In the genomic region with DNA sequence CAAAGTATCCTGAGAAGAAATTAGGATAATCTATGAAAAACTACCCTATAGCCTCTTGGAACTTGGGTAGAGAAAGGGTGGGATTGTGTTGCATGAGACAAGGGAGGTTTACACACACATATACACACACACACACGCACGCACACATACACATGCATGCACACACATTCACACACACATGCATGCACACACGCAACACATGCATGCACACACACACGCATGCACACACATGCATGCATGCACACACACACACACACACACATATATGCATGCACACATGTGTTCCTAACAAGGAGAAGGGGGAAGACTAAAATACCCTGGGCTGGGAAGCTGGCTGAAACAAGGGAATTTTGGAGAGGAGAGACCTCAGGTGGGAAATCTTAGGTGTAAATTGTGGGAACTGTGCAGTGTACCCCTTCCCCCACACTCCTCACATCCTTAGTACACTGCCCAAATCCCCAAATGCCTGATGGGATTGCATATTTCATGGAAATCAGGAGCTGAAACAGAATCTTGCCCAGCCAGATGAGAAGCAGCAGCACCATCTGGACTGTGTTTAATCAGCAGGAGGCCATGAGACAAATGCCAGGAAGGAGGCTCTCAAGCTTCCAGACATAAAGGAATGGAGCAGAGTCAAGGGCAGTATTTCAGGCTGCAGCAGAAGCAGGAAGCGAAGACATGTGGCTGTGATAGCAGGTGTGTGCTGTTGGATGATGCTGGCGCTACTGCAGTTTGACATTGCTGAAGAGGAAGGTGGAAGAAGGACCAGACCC, we compare ENCODE assay signal across 12 cellular contexts. TPM values are rescaled to one million over a fixed set of nuclear protein-coding genes. Genes with fewer than 3 reads are reported as not detected.
A peak's percentile ranks its signal among the peaks of the same experiment; 100 is the strongest.
DNase-seq lines count a peak whose midpoint lies in the region; ATAC-seq and TF ChIP-seq lines count a peak whose summit lies in the region.
"Had no signal": no experiment of that assay in that cellular context is flagged by ENCODE, and none has a peak within 500 bp of the region (broad histone marks: within the 10 kb centered on the region; RNA-seq: fewer than 3 reads in every experiment).

No MANE protein-coding gene starts in this region.

- no peaks in the 10 kb centered on the region for H3K9me3 ChIP-seq in lower lobe of right lung
- no peaks in the 10 kb centered on the region for H3K9me3 ChIP-seq in naive thymus-derived CD4-positive, alpha-beta T cell (ENCODE audit: control insufficient read depth in 2 of 3, low read length in 3 of 3)

- no peak overlapping the region for H3K4me3 Mint-ChIP-seq in naive thymus-derived CD4-positive, alpha-beta T cell
- no peak overlapping the region for H3K4me3 Mint-ChIP-seq in activated CD8-positive, alpha-beta T cell treated with anti-CD3 and anti-CD28 coated beads, Interleukin-2, amount 10 ng/mL, durations not matched to agents 7 days and 5 days

- H3K36me3 ChIP-seq in lower lobe of right lung: no peaks in the 10 kb centered on the region
- no peaks in the 10 kb centered on the region for H3K36me3 ChIP-seq in naive thymus-derived CD4-positive, alpha-beta T cell (ENCODE audit: control insufficient read depth in 2 of 3, insufficient read depth in 3 of 3, low read length in 3 of 3)

- H3K4me3 ChIP-seq in lower lobe of right lung: no peak overlapping the region
- no peak overlapping the region for H3K4me3 ChIP-seq in naive thymus-derived CD4-positive, alpha-beta T cell (ENCODE audit: low read length)

- H3K4me1 ChIP-seq in lower lobe of right lung: no peaks in the 10 kb centered on the region
- H3K4me1 ChIP-seq in naive thymus-derived CD4-positive, alpha-beta T cell (ENCODE audit: control insufficient read depth in 2 of 2, insufficient read depth in 2 of 2, low read length in 2 of 2): no peaks in the 10 kb centered on the region

- CTCF ChIA-PET in naive thymus-derived CD4-positive, alpha-beta T cell (lab: Charles Lee): no interaction called here
- CTCF ChIA-PET in activated CD8-positive, alpha-beta T cell treated with anti-CD3 and anti-CD28 coated beads, Interleukin-2, amount 10 ng/mL, durations not matched to agents 7 days and 5 days (lab: Charles Lee): no interaction called here

- no peak overlapping the region for H3K27ac Mint-ChIP-seq in naive thymus-derived CD4-positive, alpha-beta T cell
- H3K27ac Mint-ChIP-seq in activated CD8-positive, alpha-beta T cell treated with anti-CD3 and anti-CD28 coated beads, Interleukin-2, amount 10 ng/mL, durations not matched to agents 7 days and 5 days: no peak overlapping the region

- peaks cover 0 to 4% (median 0%) of the 10 kb centered on the region in 5 donors for H3K27me3 Mint-ChIP-seq in naive thymus-derived CD4-positive, alpha-beta T cell
- no peaks in the 10 kb centered on the region for H3K27me3 Mint-ChIP-seq in activated CD8-positive, alpha-beta T cell treated with anti-CD3 and anti-CD28 coated beads, Interleukin-2, amount 10 ng/mL, durations not matched to agents 7 days and 5 days (ENCODE audit: low read depth)

- DNase-seq in AG20443 (ENCODE audit: low spot score): peak; percentile 63
- DNase-seq in NCI-H1417 treated with DMSO at 0.1 percent for 48 hours (lab: John Stamatoyannopoulos, UW): peak; percentile 54
- DNase-seq in NCI-H748 treated with DMSO at 0.1 percent for 48 hours (lab: John Stamatoyannopoulos, UW): peak; percentile 47
- peak; percentile 79 for DNase-seq in fibroblast of peridontal ligament (ENCODE audit: extremely low read depth)
- no peak for DNase-seq in GM20000 (ENCODE audit: low spot score)
- no peak for DNase-seq in lower lobe of right lung
- no peak for DNase-seq in naive thymus-derived CD4-positive, alpha-beta T cell
- no peak for DNase-seq in activated CD8-positive, alpha-beta T cell treated with anti-CD3 and anti-CD28 coated beads, Interleukin-2, amount 10 ng/mL, durations not matched to agents 7 days and 5 days
- DNase-seq: activated naive CD4-positive, alpha-beta T cell; AML-193; cerebellar nuclear complex had no signal

- intact Hi-C loops in lower lobe of right lung (cut with DNase I): no loop called here
- intact Hi-C loops in naive thymus-derived CD4-positive, alpha-beta T cell (cut with micrococcal nuclease): no loop called here

- TF ChIP-seq CTCF in GM20000 (IDR thresholded peaks at IDR 0.05; ENCODE audit: extremely low read depth, missing control alignments) (no peak), lower lobe of right lung (IDR thresholded peaks at IDR 0.05) (no peak)

- H3K4me1 Mint-ChIP-seq in naive thymus-derived CD4-positive, alpha-beta T cell: peaks cover 0 to 3% (median 0%) of the 10 kb centered on the region in 7 donors
- no peaks in the 10 kb centered on the region for H3K4me1 Mint-ChIP-seq in activated CD8-positive, alpha-beta T cell treated with anti-CD3 and anti-CD28 coated beads, Interleukin-2, amount 10 ng/mL, durations not matched to agents 7 days and 5 days (ENCODE audit: low read depth)

- no peak overlapping the region for H3K27ac ChIP-seq in lower lobe of right lung
- no peak overlapping the region for H3K27ac ChIP-seq in naive thymus-derived CD4-positive, alpha-beta T cell (ENCODE audit: low read depth, low read length)

- no peaks in the 10 kb centered on the region for H3K36me3 Mint-ChIP-seq in naive thymus-derived CD4-positive, alpha-beta T cell
- no peaks in the 10 kb centered on the region for H3K36me3 Mint-ChIP-seq in activated CD8-positive, alpha-beta T cell treated with anti-CD3 and anti-CD28 coated beads, Interleukin-2, amount 10 ng/mL, durations not matched to agents 7 days and 5 days (ENCODE audit: low read depth)

- POLR2A ChIA-PET in naive thymus-derived CD4-positive, alpha-beta T cell (lab: Charles Lee): no interaction called here
- POLR2A ChIA-PET in activated CD8-positive, alpha-beta T cell treated with anti-CD3 and anti-CD28 coated beads, Interleukin-2, amount 10 ng/mL, durations not matched to agents 7 days and 5 days (lab: Charles Lee): no interaction called here

- H3K27me3 ChIP-seq in lower lobe of right lung (ENCODE audit: low read depth): no peaks in the 10 kb centered on the region
- no peaks in the 10 kb centered on the region for H3K27me3 ChIP-seq in naive thymus-derived CD4-positive, alpha-beta T cell (ENCODE audit: control insufficient read depth in 2 of 2, insufficient read depth in 2 of 2, low read length in 2 of 2)

- no peak for ATAC-seq in lower lobe of right lung
- no peak for ATAC-seq in naive thymus-derived CD4-positive, alpha-beta T cell
- ATAC-seq in activated CD8-positive, alpha-beta T cell treated with anti-CD3 and anti-CD28 coated beads, Interleukin-2, amount 10 ng/mL, durations not matched to agents 7 days and 5 days: no peak
- ATAC-seq: esophagus mucosa had no signal

- no peaks in the 10 kb centered on the region for H3K9me3 Mint-ChIP-seq in naive thymus-derived CD4-positive, alpha-beta T cell
- H3K9me3 Mint-ChIP-seq in activated CD8-positive, alpha-beta T cell treated with anti-CD3 and anti-CD28 coated beads, Interleukin-2, amount 10 ng/mL, durations not matched to agents 7 days and 5 days (ENCODE audit: insufficient read depth): no peaks in the 10 kb centered on the region

RNA-seq across cellular contexts. Expression of a gene that starts 14.6 kb away (rescaled TPM):
- total RNA-seq in lower lobe of right lung: 18.5 TPM
- total RNA-seq in naive thymus-derived CD4-positive, alpha-beta T cell: 10 to 100 TPM in 4 of 5 experiments, 1 to 10 TPM in 1; 8.0 to 40.8 (median 14.7) TPM
- polyA plus RNA-seq in naive thymus-derived CD4-positive, alpha-beta T cell: 10 to 100 TPM; 10.3 to 16.4 TPM
- 10 to 100 TPM; 45.4 to 50.4 TPM for total RNA-seq in activated CD8-positive, alpha-beta T cell treated with anti-CD3 and anti-CD28 coated beads, Interleukin-2, amount 10 ng/mL, durations not matched to agents 7 days and 5 days

Comparison
In these comparisons a context has a peak if more than half of its experiments do, and no peak if none do; other contexts are left out.
1. DNase-seq: peak in AG20443 (single experiment), NCI-H1417 treated with DMSO at 0.1 percent for 48 hours (single experiment), NCI-H748 treated with DMSO at 0.1 percent for 48 hours (single experiment) and fibroblast of peridontal ligament (single experiment); none in GM20000 (single experiment), lower lobe of right lung (single experiment), naive thymus-derived CD4-positive, alpha-beta T cell (0 of 9) and activated CD8-positive, alpha-beta T cell treated with anti-CD3 and anti-CD28 coated beads, Interleukin-2, amount 10 ng/mL, durations not matched to agents 7 days and 5 days (single experiment).